In genomic region chr12:105855691-105856405, GRCh38 we compare ENCODE assay signal across 17 cellular contexts.
"Had no signal": no experiment of that assay in that cellular context is flagged by ENCODE, and none has a peak within 500 bp of the region (broad histone marks: within the 10 kb centered on the region; RNA-seq: fewer than 3 reads in every experiment).

No MANE protein-coding gene starts in this region.

- H3K27me3 ChIP-seq: breast epithelium, foreskin keratinocyte, upper lobe of left lung had no signal

- H3K9me3 ChIP-seq: breast epithelium, pancreas, spleen, upper lobe of left lung had no signal

- H3K4me3 ChIP-seq: breast epithelium, pancreas, spleen, upper lobe of left lung had no signal

- DNase-seq: activated CD4-positive, alpha-beta T cell treated with anti-CD3 and anti-CD28 coated beads for 1 hour; activated CD8-positive, alpha-beta memory T cell treated with anti-CD3 and anti-CD28 coated beads, Interleukin-2, amount 50 U/mL, for 48 hours; activated naive CD4-positive, alpha-beta T cell; activated T-cell treated with anti-CD3 and anti-CD28 coated beads, Interleukin-2, amount 50 U/mL, for 4 hours; cerebellar nuclear complex; foreskin keratinocyte; hypothalamus; mesenchymal stem cell; nephron progenitor cell; pancreas; spleen; stimulated activated CD4-positive, alpha-beta T cell treated with anti-CD3 and anti-CD28 coated beads, Interleukin-4, amount 100 ng/mL, for 1 hour; stimulated activated naive CD4-positive, alpha-beta T cell; T-cell; upper lobe of left lung; WERI-Rb-1 had no signal

- H3K27ac ChIP-seq: breast epithelium, foreskin keratinocyte, pancreas, spleen, upper lobe of left lung, WERI-Rb-1 had no signal

- ATAC-seq: activated T-cell treated with anti-CD3 and anti-CD28 coated beads, Interleukin-2, amount 50 U/mL, for 4 hours; foreskin keratinocyte; pancreas; T-cell had no signal

- H3K4me1 ChIP-seq: breast epithelium, foreskin keratinocyte, pancreas, spleen, upper lobe of left lung had no signal

- H3K36me3 ChIP-seq: breast epithelium, pancreas, spleen, upper lobe of left lung, WERI-Rb-1 had no signal
